Comparison of ENCODE assay signal across 9 cellular contexts in the genomic region with DNA sequence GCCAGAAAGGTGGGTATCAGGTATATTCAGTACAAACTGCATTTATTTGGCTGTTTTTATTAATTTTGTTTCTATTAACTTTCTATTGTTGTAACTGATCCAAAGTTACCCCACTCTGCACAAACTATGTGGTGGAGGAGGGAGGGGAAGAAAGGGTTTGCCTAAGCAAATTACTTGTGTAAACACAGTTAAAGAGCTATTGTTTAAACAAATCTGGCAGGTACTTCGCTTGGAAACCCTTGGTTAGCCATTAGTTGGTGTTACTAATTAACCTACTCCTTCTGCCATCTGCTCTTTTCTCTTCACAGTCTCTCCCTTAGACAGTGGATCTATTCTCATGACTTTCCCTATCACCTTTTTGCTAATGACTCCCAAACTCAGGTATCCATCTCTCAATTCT.
DNase-seq lines count a peak whose midpoint lies in the region; ATAC-seq and TF ChIP-seq lines count a peak whose summit lies in the region.
"Had no signal": no experiment of that assay in that cellular context is flagged by ENCODE, and none has a peak within 500 bp of the region (broad histone marks: within the 10 kb centered on the region; RNA-seq: fewer than 3 reads in every experiment).

No MANE protein-coding gene starts in this region.

- H3K27ac ChIP-seq in body of pancreas (peak overlapping the region; percentile 4 to 73 (median 56)), stomach (peak overlapping the region in 4 of 5 donors; percentile 54 to 77 (median 63))
- no peak overlapping the region for H3K27ac ChIP-seq in effector memory CD4-positive, alpha-beta T cell (ENCODE audit: insufficient read depth, low read length, poor library complexity, severe bottlenecking)
- H3K27ac ChIP-seq: uterus had no signal

- peak; percentile 18 to 71 (median 39) for DNase-seq in body of pancreas
- no peak for DNase-seq in stomach
- DNase-seq in HK-2 (ENCODE audit: unreplicated experiment): no peak
- no peak for DNase-seq in NCI-H2029 (lab: John Stamatoyannopoulos, UW)
- DNase-seq in effector memory CD4-positive, alpha-beta T cell: no peak
- DNase-seq: mammary epithelial cell, uterus had no signal

- H3K4me1 ChIP-seq in body of pancreas: peaks cover 16% of the 10 kb centered on the region
- H3K4me1 ChIP-seq in stomach: peaks cover 5 to 12% (median 10%) of the 10 kb centered on the region in 4 donors
- no peaks in the 10 kb centered on the region for H3K4me1 ChIP-seq in effector memory CD4-positive, alpha-beta T cell (ENCODE audit: control insufficient read depth, insufficient read depth, low read length, poor library complexity, severe bottlenecking)
- H3K4me1 ChIP-seq: uterus had no signal

- intact Hi-C loops in body of pancreas (cut with DNase I) (no loop called here), stomach (cut with DNase I; ENCODE audit: low total_unique reads) (no loop called here)

- H3K9me3 ChIP-seq in body of pancreas: no peaks in the 10 kb centered on the region
- H3K9me3 ChIP-seq in stomach: peaks cover 0 to 7% (median 2%) of the 10 kb centered on the region in 4 donors
- no peaks in the 10 kb centered on the region for H3K9me3 ChIP-seq in effector memory CD4-positive, alpha-beta T cell (ENCODE audit: control insufficient read depth, low read length)
- H3K9me3 ChIP-seq: uterus had no signal

- no peak for TF ChIP-seq POLR2A in body of pancreas (IDR thresholded peaks at IDR 0.05)
- TF ChIP-seq POLR2A in stomach (IDR thresholded peaks at IDR 0.05): no peak

- ATAC-seq in GM19438 (IDR thresholded peaks at IDR 0.05; ENCODE audit: low read depth, unreplicated experiment) (peak; percentile 93), HG03460 (IDR thresholded peaks at IDR 0.05; ENCODE audit: unreplicated experiment) (peak; percentile 87), body of pancreas (peak; percentile 97)

- no peak for TF ChIP-seq EP300 in stomach (IDR thresholded peaks at IDR 0.05)

- WGBS in body of pancreas, 2 donors: 8 to 9% methylated on average over 1 of the region's 1 CpG
- 10 to 29% (median 20%) methylated on average over 1 of the region's 1 CpG for WGBS in stomach, 5 donors

- no peak for TF ChIP-seq CTCF in body of pancreas (IDR thresholded peaks at IDR 0.05)
- no peak for TF ChIP-seq CTCF in stomach (IDR thresholded peaks at IDR 0.05)

- no peaks in the 10 kb centered on the region for H3K27me3 ChIP-seq in body of pancreas
- H3K27me3 ChIP-seq in stomach: no peaks in the 10 kb centered on the region
- no peaks in the 10 kb centered on the region for H3K27me3 ChIP-seq in effector memory CD4-positive, alpha-beta T cell (replicated peaks; ENCODE audit: control insufficient read depth, insufficient read depth, low read length, poor library complexity, severe bottlenecking)
- H3K27me3 ChIP-seq: uterus had no signal

- H3K4me3 ChIP-seq in body of pancreas (no peak overlapping the region), stomach (no peak overlapping the region)
- H3K4me3 ChIP-seq in effector memory CD4-positive, alpha-beta T cell (ENCODE audit: insufficient read depth, low read depth, low read length, poor library complexity, severe bottlenecking): no peak overlapping the region
- H3K4me3 ChIP-seq: uterus had no signal

- H3K36me3 ChIP-seq in body of pancreas (replicated peaks in 1 of 2; ENCODE audit: insufficient read depth in 1 of 2, low read depth in 2 of 2): no peaks in the 10 kb centered on the region
- H3K36me3 ChIP-seq in stomach: no peaks in the 10 kb centered on the region
- H3K36me3 ChIP-seq in effector memory CD4-positive, alpha-beta T cell (ENCODE audit: control insufficient read depth, insufficient read depth, low read length): no peaks in the 10 kb centered on the region
- H3K36me3 ChIP-seq: uterus had no signal

Comparison
In these comparisons a context has a peak if more than half of its experiments do, and no peak if none do; other contexts are left out.
1. DNase-seq: peak in body of pancreas (4 of 4); none in stomach (single experiment), HK-2 (single experiment), NCI-H2029 (single experiment) and effector memory CD4-positive, alpha-beta T cell (0 of 3).
2. Peak in every context shown above with its lines, with median percentiles within 50 percentile points of each other: ATAC-seq.